8 cellular contexts compared by ENCODE assay signal in the genomic region with DNA sequence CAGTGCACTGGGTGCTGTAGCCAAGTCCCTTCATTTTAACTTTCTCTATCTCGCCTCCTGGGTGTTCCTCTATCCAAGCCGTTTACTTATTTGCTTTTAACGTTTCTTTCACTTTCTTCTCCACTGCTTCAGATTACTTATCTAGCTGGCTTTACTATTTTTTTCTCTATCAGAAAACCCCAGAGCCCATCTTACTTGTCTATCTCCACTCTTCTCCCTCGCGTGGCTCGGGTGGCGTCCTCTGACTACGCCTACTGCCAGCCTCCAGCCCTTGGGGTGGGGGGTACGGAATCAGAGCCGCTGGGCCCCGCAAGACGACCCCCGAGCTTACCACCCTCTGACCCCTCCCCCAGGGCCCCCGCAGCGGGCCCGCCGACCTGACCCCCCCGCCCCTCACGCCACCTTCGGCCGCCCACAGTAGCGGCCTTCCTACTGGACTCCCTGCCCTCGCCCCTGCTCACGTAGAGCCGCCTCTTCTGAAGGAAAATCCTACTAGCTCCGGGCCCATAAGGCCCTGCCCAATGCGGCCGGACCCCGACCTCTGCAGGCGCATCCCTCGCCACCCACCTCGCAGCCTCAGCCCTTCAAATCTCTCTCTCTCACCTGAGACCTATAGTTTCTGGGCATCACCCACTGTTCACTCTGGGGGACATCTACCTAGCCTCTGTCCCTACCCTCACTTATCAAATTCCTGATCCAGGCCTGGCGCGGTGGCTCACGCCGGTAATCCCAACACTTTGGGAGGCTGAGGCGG. TPM values are rescaled to one million over a fixed set of nuclear protein-coding genes. Genes with fewer than 3 reads are reported as not detected.
DNase-seq lines count a peak whose midpoint lies in the region; ATAC-seq, FAIRE-seq and TF ChIP-seq lines count a peak whose summit lies in the region.

No MANE protein-coding gene starts in this region.

- no peak overlapping the region for H3K14ac ChIP-seq in H1 (ENCODE audit: insufficient read length)

- peak overlapping the region; percentile 59 for H3K27ac ChIP-seq in CD8-positive, alpha-beta T cell (ENCODE audit: low read depth, low read length)
- no peak overlapping the region for H3K27ac ChIP-seq in Karpas-422 (ENCODE audit: low read length)
- H3K27ac ChIP-seq in H1 (ENCODE audit: low read depth, low read length): no peak overlapping the region

- POLR2A ChIA-PET in CD8-positive, alpha-beta T cell (lab: Charles Lee): interaction anchor here (0.8 to 1.7 kb wide), 3 partner anchors 15 to 116 kb away, joined by 3 to 7 read pairs (median 5); a partner anchor contains a TSS
- POLR2A ChIA-PET in H1 (lab: Charles Lee; ENCODE audit: partially characterized antibody): interaction anchor here (0.6 to 1.9 kb wide), 6 partner anchors 9 to 82 kb away, joined by 3 to 5 read pairs (median 4); a partner anchor contains a TSS

- H2AFZ ChIP-seq in Karpas-422 (ENCODE audit: low read length) (peak overlapping the region; percentile 90; the same call in 1 of the 2 replicates), H1 (ENCODE audit: low read length) (peak overlapping the region; percentile 43; the same call in 1 of the 2 replicates)

- H3K4me1 Mint-ChIP-seq in CD8-positive, alpha-beta T cell (ENCODE audit: low read depth): peaks cover 21% of the 10 kb centered on the region
- H3K4me1 Mint-ChIP-seq in nephron progenitor cell: peaks cover 57% of the 10 kb centered on the region

- TF ChIP-seq CTCF in CD8-positive, alpha-beta T cell (IDR thresholded peaks at IDR 0.05): no peak
- TF ChIP-seq CTCF in H1 (IDR thresholded peaks at IDR 0.05; ENCODE audit: control extremely low read depth in 1 of 3, insufficient read depth in 1 of 3, low read depth in 1 of 3, low read length in 3 of 3) (no peak), nephron progenitor cell (IDR thresholded peaks at IDR 0.05) (no peak)

- 0 out of 2 replicates have a peak overlapping the region, but pooled peaks have one; percentile 80 for H2BK12ac ChIP-seq in H1 (ENCODE audit: low read depth, low read length)

- H3K4ac ChIP-seq in H1 (replicated peaks; ENCODE audit: insufficient read length, low read depth, low read length): peak overlapping the region; percentile 15

- no peaks in the 10 kb centered on the region for H3K9me3 Mint-ChIP-seq in CD8-positive, alpha-beta T cell
- no peaks in the 10 kb centered on the region for H3K9me3 Mint-ChIP-seq in nephron progenitor cell

- peak overlapping the region; percentile 29; the same call in 1 of the 2 replicates for H2BK15ac ChIP-seq in H1 (ENCODE audit: low read length)

- no peaks in the 10 kb centered on the region for H3K27me3 ChIP-seq in CD8-positive, alpha-beta T cell (ENCODE audit: insufficient read depth, low read length)
- H3K27me3 ChIP-seq in Karpas-422 (ENCODE audit: low read length): no peaks in the 10 kb centered on the region
- no peaks in the 10 kb centered on the region for H3K27me3 ChIP-seq in H1 (replicated peaks in 1 of 4; ENCODE audit: control insufficient read depth in 3 of 4, extremely low read depth in 1 of 4, insufficient read depth in 3 of 4, low read length in 3 of 4)

- H3K79me2 ChIP-seq in Karpas-422 (ENCODE audit: low read length) (no peaks in the 10 kb centered on the region), H1 (ENCODE audit: control insufficient read depth in 1 of 2, insufficient read depth in 2 of 2, low read length in 2 of 2) (peaks cover 0 to 4% of the 10 kb centered on the region in 2 experiments; a peak in 2 of 4 replicates)

- no peak for TF ChIP-seq EP300 in H1 (IDR thresholded peaks at IDR 0.05; ENCODE audit: borderline replicate concordance in 1 of 2, low read depth in 2 of 2, low read length in 2 of 2)

- H3K56ac ChIP-seq in H1 (replicated peaks; ENCODE audit: insufficient read length, low read depth, low read length): peak overlapping the region; percentile 70

- peak overlapping the region; percentile 98 for H4K91ac ChIP-seq in H1 (replicated peaks; ENCODE audit: insufficient read length, low read length)

- H3K27me3 Mint-ChIP-seq in CD8-positive, alpha-beta T cell (ENCODE audit: low read depth): no peaks in the 10 kb centered on the region
- peaks cover 18% of the 10 kb centered on the region for H3K27me3 Mint-ChIP-seq in nephron progenitor cell (ENCODE audit: low read depth, poor library complexity)

- peak overlapping the region; percentile 97 for H3K4me3 ChIP-seq in CD8-positive, alpha-beta T cell (ENCODE audit: low read depth, low read length)
- H3K4me3 ChIP-seq in Karpas-422 (ENCODE audit: low read length) (peak overlapping the region; percentile 74; the same call in 1 of the 2 replicates), H1 (ENCODE audit: extremely low read depth in 1 of 4, insufficient read depth in 2 of 4, low read depth in 3 of 4, low read length in 4 of 4) (peak overlapping the region; percentile 48 to 67 (median 64))

- peak overlapping the region; percentile 83 for H3K4me3 Mint-ChIP-seq in CD8-positive, alpha-beta T cell
- H3K4me3 Mint-ChIP-seq in nephron progenitor cell: peak overlapping the region; percentile 86

- CTCF ChIA-PET in CD8-positive, alpha-beta T cell (lab: Charles Lee): interaction anchor here (0.6 to 1.5 kb wide), 4 partner anchors 14 to 86 kb away, joined by 3 read pairs; no protein-coding TSS in a partner anchor
- CTCF ChIA-PET in H1 (lab: Charles Lee; ENCODE audit: partially characterized antibody): interaction anchor here (0.6 to 5.2 kb wide), 8 partner anchors 8 to 71 kb away, joined by 3 to 27 read pairs (median 6); a partner anchor contains a TSS

- no peak for TF ChIP-seq RAD21 in H1 (IDR thresholded peaks at IDR 0.05 in 1 of 2, conservative IDR thresholded peaks at IDR 0.05 in 1 of 2; ENCODE audit: low read depth in 2 of 2, low read length in 2 of 2)

- H3K9ac ChIP-seq in Karpas-422 (ENCODE audit: low read length) (peak overlapping the region; percentile 72), H1 (replicated peaks in 1 of 4; ENCODE audit: extremely low read depth in 1 of 4, low read depth in 3 of 4, low read length in 3 of 4) (no peak overlapping the region)

- peak overlapping the region; percentile 83 for H3K18ac ChIP-seq in H1 (ENCODE audit: extremely low read depth, low read length)

- 39% methylated on average over 26 of the region's 37 CpGs; no CpG with 5 or more reads in 1 of the 2 experiments for WGBS in H1 (ENCODE audit: extremely low coverage in 1 of 2, insufficient coverage in 1 of 2, insufficient read length in 1 of 2, insufficient replicate concordance in 2 of 2, low coverage in 1 of 2, low lambda C conversion rate in 2 of 2, missing lambda C conversion rate in 1 of 2), 2 experiments

- intact Hi-C loops in CD8-positive, alpha-beta T cell (cut with DNase I, micrococcal nuclease): loop anchor here (2.0 to 10.0 kb wide), 3 partner anchors 23 to 125 kb away; a partner anchor contains a TSS

- H2BK120ac ChIP-seq in H1 (replicated peaks; ENCODE audit: low read depth, low read length): no peak overlapping the region

- H3K4me1 ChIP-seq in CD8-positive, alpha-beta T cell (ENCODE audit: insufficient read depth, low read length): peaks cover 15% of the 10 kb centered on the region
- H3K4me1 ChIP-seq in Karpas-422 (ENCODE audit: low read length) (peaks cover 20% of the 10 kb centered on the region), H1 (replicated peaks in 1 of 4; ENCODE audit: control insufficient read depth in 3 of 4, insufficient read depth in 4 of 4, low read length in 3 of 4) (peaks cover 6 to 23% (median 15%) of the 10 kb centered on the region in 4 experiments)

- H3K36me3 Mint-ChIP-seq in CD8-positive, alpha-beta T cell: peaks cover 5% of the 10 kb centered on the region
- no peaks in the 10 kb centered on the region for H3K36me3 Mint-ChIP-seq in nephron progenitor cell (ENCODE audit: low read depth)

- H4K20me1 ChIP-seq in Karpas-422 (ENCODE audit: insufficient read depth, low read depth, low read length): no peaks in the 10 kb centered on the region
- H4K20me1 ChIP-seq in H1 (replicated peaks in 1 of 2; ENCODE audit: control insufficient read depth in 1 of 2, insufficient read depth in 2 of 2, low read length in 2 of 2): peaks cover 0 to 14% of the 10 kb centered on the region in 2 experiments

- no peak for TF ChIP-seq POLR2A in H1 (IDR thresholded peaks at IDR 0.05; ENCODE audit: control extremely low read depth in 1 of 2, low read depth in 2 of 2, low read length in 2 of 2)

- H3K9me3 ChIP-seq in CD8-positive, alpha-beta T cell (ENCODE audit: low read length): no peaks in the 10 kb centered on the region
- H3K9me3 ChIP-seq in Karpas-422 (ENCODE audit: low read length) (no peaks in the 10 kb centered on the region), H1 (ENCODE audit: insufficient read depth in 2 of 2, low read depth in 1 of 2, low read length in 1 of 2) (no peaks in the 10 kb centered on the region)

- H3K36me3 ChIP-seq in CD8-positive, alpha-beta T cell (ENCODE audit: insufficient read depth, low read length): no peaks in the 10 kb centered on the region
- H3K36me3 ChIP-seq in Karpas-422 (ENCODE audit: insufficient read depth, low read length): no peaks in the 10 kb centered on the region
- no peaks in the 10 kb centered on the region for H3K36me3 ChIP-seq in H1 (ENCODE audit: control insufficient read depth in 2 of 4, insufficient read depth in 4 of 4, low read length in 3 of 4)

- H3K79me1 ChIP-seq in H1 (ENCODE audit: low read depth, low read length): peaks cover 16% of the 10 kb centered on the region; the same call in 1 of the 2 replicates

- peaks cover 7% of the 10 kb centered on the region; the same call in 1 of the 2 replicates for H3K23me2 ChIP-seq in H1 (ENCODE audit: low read depth, low read length)

- H2BK20ac ChIP-seq in H1 (ENCODE audit: low read length): no peak overlapping the region

- H3K4me2 ChIP-seq in Karpas-422 (ENCODE audit: low read depth, low read length, poor library complexity, severe bottlenecking): peak overlapping the region; percentile 82
- H3K4me2 ChIP-seq in H1 (ENCODE audit: insufficient read depth in 1 of 2, low read depth in 2 of 2, low read length in 2 of 2): peak overlapping the region; percentile 75 to 77

- DNase-seq in CD8-positive, alpha-beta T cell: no peak
- DNase-seq in Karpas-422: no peak
- peak in 1 of 2 experiments; percentile 65 for DNase-seq in H1 (ENCODE audit: low read depth in 1 of 2, low spot score in 2 of 2)
- peak; percentile 31 for DNase-seq in nephron progenitor cell
- DNase-seq in cerebellum (ENCODE audit: low spot score): no peak

- no peak for FAIRE-seq in H1 (lab: Jason Lieb, UNC)

- no peaks in the 10 kb centered on the region for H3K9me2 ChIP-seq in Karpas-422 (replicated peaks; ENCODE audit: insufficient read depth, low read length)

- H2AK5ac ChIP-seq in H1 (ENCODE audit: low read depth, low read length): no peak overlapping the region

- H4K8ac ChIP-seq in H1 (ENCODE audit: extremely low read depth, insufficient read depth, low read length): peak overlapping the region; percentile 57; the same call in 1 of the 2 replicates

- H3K23ac ChIP-seq in H1 (ENCODE audit: insufficient read length): no peak overlapping the region

- no peak for ATAC-seq in CD8-positive, alpha-beta T cell
- ATAC-seq in HG02852 (IDR thresholded peaks at IDR 0.05; ENCODE audit: unreplicated experiment): no peak
- ATAC-seq in GM19328 (IDR thresholded peaks at IDR 0.05; ENCODE audit: unreplicated experiment): no peak
- ATAC-seq in GM21825 (IDR thresholded peaks at IDR 0.05; ENCODE audit: unreplicated experiment): no peak

- H2BK5ac ChIP-seq in H1 (ENCODE audit: low read depth, low read length): peak overlapping the region; percentile 75; the same call in 1 of the 2 replicates

- peak overlapping the region; percentile 36 for H4K5ac ChIP-seq in H1 (ENCODE audit: insufficient read length, low read depth, low read length)

- H3K27ac Mint-ChIP-seq in CD8-positive, alpha-beta T cell: peak overlapping the region; percentile 66
- H3K27ac Mint-ChIP-seq in nephron progenitor cell: peak overlapping the region; percentile 47

RNA-seq across cellular contexts. Expression of a gene that starts 1.0 kb away (rescaled TPM):
- 10 to 100 TPM; 20.1 to 20.7 TPM for total RNA-seq in CD8-positive, alpha-beta T cell
- 11.0 and 15.4 TPM in 2 replicates for total RNA-seq in Karpas-422 (2014; rRNA removed; shearing (Covaris generic); ENCODE audit: low replicate concordance)
- 41.3 and 46.6 TPM in 2 replicates for total RNA-seq in H1 (2021; fragmentation: NEBNext Ultra II Directional; extraction: Animal tissue kit (Norgen Biotek cat#: 25700))
- 49.3 and 66.6 TPM in 2 replicates for polyA plus RNA-seq in H1 (2011; rRNA removed)
- polyA plus RNA-seq in H1 (2011; cell fraction: cytosol; rRNA removed): 35.5 TPM
- polyA plus RNA-seq in H1 (2011; cell fraction: nucleus; rRNA removed): 195 TPM
- polyA plus RNA-seq in H1 (2012, experiment 1 of 2): 34.9 to 45.5 TPM (median 42.8 TPM) in 4 replicates
- polyA plus RNA-seq in H1 (2012, experiment 2 of 2): 26.8 TPM
- polyA plus RNA-seq in H1 (2013, experiment 1 of 2): 32.1 TPM
- polyA plus RNA-seq in H1 (2013, experiment 2 of 2): 31.3 TPM
- polyA minus RNA-seq in H1 (2011; rRNA and poly(A)+ RNA removed): 65.4 and 66.1 TPM in 2 replicates
- polyA minus RNA-seq in H1 (2011; cell fraction: cytosol; rRNA and poly(A)+ RNA removed): 40.2 TPM
- 80.2 TPM for polyA minus RNA-seq in H1 (2011; cell fraction: nucleus; rRNA and poly(A)+ RNA removed)
- 44.6 TPM for total RNA-seq in cerebellum

RNA-seq across cellular contexts. Expression of a gene that starts 10.8 kb away (rescaled TPM):
- total RNA-seq in CD8-positive, alpha-beta T cell: under 1 TPM; 0.30 to 0.58 TPM
- not detected in 2 replicates for total RNA-seq in Karpas-422 (2014; rRNA removed; shearing (Covaris generic); ENCODE audit: low replicate concordance)
- 9.9 and 10.6 TPM in 2 replicates for total RNA-seq in H1 (2021; fragmentation: NEBNext Ultra II Directional; extraction: Animal tissue kit (Norgen Biotek cat#: 25700))
- polyA plus RNA-seq in H1 (2011; rRNA removed): 6.5 and 12.7 TPM in 2 replicates
- polyA plus RNA-seq in H1 (2011; cell fraction: cytosol; rRNA removed): 5.6 TPM
- 14.0 TPM for polyA plus RNA-seq in H1 (2011; cell fraction: nucleus; rRNA removed)
- polyA plus RNA-seq in H1 (2012, experiment 1 of 2): 5.9 to 9.4 TPM (median 8.9 TPM) in 4 replicates
- polyA plus RNA-seq in H1 (2012, experiment 2 of 2): 11.5 TPM
- polyA plus RNA-seq in H1 (2013, experiment 1 of 2): 12.1 TPM
- 10.7 TPM for polyA plus RNA-seq in H1 (2013, experiment 2 of 2)
- 2.9 and 5.2 TPM in 2 replicates for polyA minus RNA-seq in H1 (2011; rRNA and poly(A)+ RNA removed)
- 3.7 TPM for polyA minus RNA-seq in H1 (2011; cell fraction: cytosol; rRNA and poly(A)+ RNA removed)
- polyA minus RNA-seq in H1 (2011; cell fraction: nucleus; rRNA and poly(A)+ RNA removed): 3.0 TPM
- total RNA-seq in cerebellum: not detected

RNA-seq across cellular contexts. Expression of a gene that starts 25.5 kb away (rescaled TPM):
- 1 to 10 TPM; 3.3 to 5.8 TPM for total RNA-seq in CD8-positive, alpha-beta T cell
- total RNA-seq in Karpas-422 (2014; rRNA removed; shearing (Covaris generic); ENCODE audit: low replicate concordance): 1.1 and 1.3 TPM in 2 replicates
- 14.9 and 19.6 TPM in 2 replicates for total RNA-seq in H1 (2021; fragmentation: NEBNext Ultra II Directional; extraction: Animal tissue kit (Norgen Biotek cat#: 25700))
- polyA plus RNA-seq in H1 (2011; rRNA removed): 9.4 and 11.6 TPM in 2 replicates
- polyA plus RNA-seq in H1 (2011; cell fraction: cytosol; rRNA removed): 9.3 TPM
- polyA plus RNA-seq in H1 (2011; cell fraction: nucleus; rRNA removed): 62.0 TPM
- polyA plus RNA-seq in H1 (2012, experiment 1 of 2): 19.5 to 25.9 TPM (median 21.2 TPM) in 4 replicates
- polyA plus RNA-seq in H1 (2012, experiment 2 of 2): 22.3 TPM
- polyA plus RNA-seq in H1 (2013, experiment 1 of 2): 15.8 TPM
- polyA plus RNA-seq in H1 (2013, experiment 2 of 2): 13.4 TPM
- polyA minus RNA-seq in H1 (2011; rRNA and poly(A)+ RNA removed): 1.4 and 2.8 TPM in 2 replicates
- polyA minus RNA-seq in H1 (2011; cell fraction: cytosol; rRNA and poly(A)+ RNA removed): 7.0 TPM
- polyA minus RNA-seq in H1 (2011; cell fraction: nucleus; rRNA and poly(A)+ RNA removed): 8.9 TPM
- 23.2 TPM for total RNA-seq in cerebellum

RNA-seq across cellular contexts. Expression of a gene that starts 29.8 kb away (rescaled TPM):
- total RNA-seq in CD8-positive, alpha-beta T cell: 10 to 100 TPM; 22.5 to 23.7 TPM
- not detected in 2 replicates for total RNA-seq in Karpas-422 (2014; rRNA removed; shearing (Covaris generic); ENCODE audit: low replicate concordance)
- not detected in 2 replicates for total RNA-seq in H1 (2021; fragmentation: NEBNext Ultra II Directional; extraction: Animal tissue kit (Norgen Biotek cat#: 25700))
- 0.05 TPM in 1 of 2 replicates, not detected in the other for polyA plus RNA-seq in H1 (2011; rRNA removed)
- not detected for polyA plus RNA-seq in H1 (2011; cell fraction: cytosol; rRNA removed)
- polyA plus RNA-seq in H1 (2011; cell fraction: nucleus; rRNA removed): 0.11 TPM
- polyA plus RNA-seq in H1 (2012, experiment 1 of 2): not detected in 4 replicates
- polyA plus RNA-seq in H1 (2012, experiment 2 of 2): not detected
- not detected for polyA plus RNA-seq in H1 (2013, experiment 1 of 2)
- not detected for polyA plus RNA-seq in H1 (2013, experiment 2 of 2)
- polyA minus RNA-seq in H1 (2011; rRNA and poly(A)+ RNA removed): not detected in 2 replicates
- not detected for polyA minus RNA-seq in H1 (2011; cell fraction: cytosol; rRNA and poly(A)+ RNA removed)
- polyA minus RNA-seq in H1 (2011; cell fraction: nucleus; rRNA and poly(A)+ RNA removed): not detected
- 0.73 TPM for total RNA-seq in cerebellum

RNA-seq across cellular contexts. Expression of a gene that starts 32.8 kb away (rescaled TPM):
- total RNA-seq in CD8-positive, alpha-beta T cell: 10 to 100 TPM; 82.0 to 83.9 TPM
- 92.4 and 264 TPM in 2 replicates for total RNA-seq in Karpas-422 (2014; rRNA removed; shearing (Covaris generic); ENCODE audit: low replicate concordance)
- total RNA-seq in H1 (2021; fragmentation: NEBNext Ultra II Directional; extraction: Animal tissue kit (Norgen Biotek cat#: 25700)): 32.1 and 38.8 TPM in 2 replicates
- 61.9 and 81.7 TPM in 2 replicates for polyA plus RNA-seq in H1 (2011; rRNA removed)
- polyA plus RNA-seq in H1 (2011; cell fraction: cytosol; rRNA removed): 47.2 TPM
- 36.5 TPM for polyA plus RNA-seq in H1 (2011; cell fraction: nucleus; rRNA removed)
- 29.7 to 57.9 TPM (median 50.6 TPM) in 4 replicates for polyA plus RNA-seq in H1 (2012, experiment 1 of 2)
- 57.3 TPM for polyA plus RNA-seq in H1 (2012, experiment 2 of 2)
- polyA plus RNA-seq in H1 (2013, experiment 1 of 2): 64.3 TPM
- 57.8 TPM for polyA plus RNA-seq in H1 (2013, experiment 2 of 2)
- polyA minus RNA-seq in H1 (2011; rRNA and poly(A)+ RNA removed): 4.0 and 6.0 TPM in 2 replicates
- polyA minus RNA-seq in H1 (2011; cell fraction: cytosol; rRNA and poly(A)+ RNA removed): 15.5 TPM
- polyA minus RNA-seq in H1 (2011; cell fraction: nucleus; rRNA and poly(A)+ RNA removed): 14.2 TPM
- total RNA-seq in cerebellum: 11.2 TPM
